In genomic region chr3:10964537-10965167, GRCh38 we compare ENCODE assay signal across 1 cellular context.
TF ChIP-seq lines count a peak whose summit lies in the region.

No MANE protein-coding gene starts in this region.

TF ChIP-seq in HepG2, 621 proteins besides CTCF, POLR2A, EP300 and RAD21 (continued from another document and continues in another):
- no peak for TF ChIP-seq ZNF609 (CRISPR knock-in tag; IDR thresholded peaks at IDR 0.05; ENCODE audit: borderline replicate concordance)
- TF ChIP-seq ZNF597 (CRISPR knock-in tag; IDR thresholded peaks at IDR 0.05): no peak
- no peak for TF ChIP-seq TRIM22 (IDR thresholded peaks at IDR 0.05)
- TF ChIP-seq ZBTB33 (CRISPR knock-in tag; IDR thresholded peaks at IDR 0.05): no peak
- 0 out of 2 replicates have a peak, but pooled peaks have one; percentile 21 for TF ChIP-seq SAP130 (CRISPR knock-in tag; IDR thresholded peaks at IDR 0.05; ENCODE audit: low read depth)
- TF ChIP-seq MIER2 (CRISPR knock-in tag; IDR thresholded peaks at IDR 0.05): peak; percentile 96
- TF ChIP-seq ZNF33B (CRISPR knock-in tag; IDR thresholded peaks at IDR 0.05): no peak
- TF ChIP-seq HIC2 (CRISPR knock-in tag; IDR thresholded peaks at IDR 0.05; ENCODE audit: low read depth): no peak
- TF ChIP-seq ZNF230 (CRISPR knock-in tag; IDR thresholded peaks at IDR 0.05): no peak
- no peak for TF ChIP-seq GMEB1 (CRISPR knock-in tag; IDR thresholded peaks at IDR 0.05; ENCODE audit: borderline replicate concordance)
- TF ChIP-seq MNT (IDR thresholded peaks at IDR 0.05): no peak
- no peak for TF ChIP-seq CSRNP2 (CRISPR knock-in tag; conservative IDR thresholded peaks at IDR 0.05; ENCODE audit: low read depth)
- no peak for TF ChIP-seq SMAD1 (CRISPR knock-in tag; IDR thresholded peaks at IDR 0.05; ENCODE audit: borderline replicate concordance, low read depth)
- TF ChIP-seq ZNF781 (CRISPR knock-in tag; IDR thresholded peaks at IDR 0.05; ENCODE audit: borderline replicate concordance, not compliant biosample characterization): no peak
- no peak for TF ChIP-seq ZFYVE20 (CRISPR knock-in tag; IDR thresholded peaks at IDR 0.05; ENCODE audit: borderline replicate concordance, low read depth)
- TF ChIP-seq MYPOP (CRISPR knock-in tag; IDR thresholded peaks at IDR 0.05): no peak
- TF ChIP-seq HNRNPUL1 (IDR thresholded peaks at IDR 0.05; ENCODE audit: low read depth, low read length): no peak
- no peak for TF ChIP-seq ZBED4 (CRISPR knock-in tag; IDR thresholded peaks at IDR 0.05; ENCODE audit: borderline replicate concordance)
- no peak for TF ChIP-seq ZNF280B (CRISPR knock-in tag; IDR thresholded peaks at IDR 0.05; ENCODE audit: borderline replicate concordance)
- no peak for TF ChIP-seq ZNF574 (CRISPR knock-in tag; IDR thresholded peaks at IDR 0.05)
- TF ChIP-seq RNF2 (conservative IDR thresholded peaks at IDR 0.05; ENCODE audit: low read depth): no peak
